ENCODE assay signal across 8 cellular contexts in genomic region chr18:48950536-48951447, GRCh38. TPM values are rescaled to one million over a fixed set of nuclear protein-coding genes. Genes with fewer than 3 reads are reported as not detected.
DNase-seq lines count a peak whose midpoint lies in the region; ATAC-seq and TF ChIP-seq lines count a peak whose summit lies in the region.

TSS of gene SMAD7 (minus strand) at chr18:48950965. CDS start at chr18:48950424, 541 bp downstream.

- no peak for TF ChIP-seq RAD21 in SK-N-SH (IDR thresholded peaks at IDR 0.05; ENCODE audit: low read length)

- H3K27ac ChIP-seq in SK-N-SH (ENCODE audit: low read depth in 2 of 2, low read length in 1 of 2) = peak within 1 kb of the TSS; percentile 84 to 96

- peaks cover 14 to 20% of the 10 kb centered on the region in 2 experiments for H3K4me1 ChIP-seq in SK-N-SH (ENCODE audit: control insufficient read depth in 1 of 2, insufficient read depth in 2 of 2, low read depth in 1 of 2, low read length in 1 of 2)

- H3K36me3 Mint-ChIP-seq in endothelial cell (ENCODE audit: low read depth, unreplicated experiment) = peaks cover 10% of the 10 kb centered on the region
- H3K36me3 Mint-ChIP-seq in naive B cell = no peaks in the 10 kb centered on the region

- TF ChIP-seq EP300 in SK-N-SH (IDR thresholded peaks at IDR 0.05; ENCODE audit: borderline replicate concordance in 1 of 2, low read depth in 1 of 2, low read length in 1 of 2) = no peak

- H3K4me3 ChIP-seq in SK-N-SH (ENCODE audit: low read depth in 2 of 2, low read length in 1 of 2) = peak within 1 kb of the TSS; percentile 92 to 98

- peaks cover 78% of the 10 kb centered on the region for H3K79me2 ChIP-seq in SK-N-SH (ENCODE audit: insufficient read depth)

- peak within 1 kb of the TSS; percentile 91 for H3K9ac ChIP-seq in SK-N-SH

- no peak for TF ChIP-seq CTCF in SK-N-SH (IDR thresholded peaks at IDR 0.05)
- no peak for TF ChIP-seq CTCF in endothelial cell (IDR thresholded peaks at IDR 0.05; ENCODE audit: unreplicated experiment)

- H3K27me3 Mint-ChIP-seq in endothelial cell (ENCODE audit: unreplicated experiment) (peaks cover 4% of the 10 kb centered on the region), naive B cell (no peaks in the 10 kb centered on the region)

- no peaks in the 10 kb centered on the region for H3K9me3 ChIP-seq in SK-N-SH

- H3K4me1 Mint-ChIP-seq in endothelial cell (ENCODE audit: unreplicated experiment) (peaks cover 35% of the 10 kb centered on the region), naive B cell (peaks cover 32 to 39% (median 39%) of the 10 kb centered on the region in 3 donors)

- H3K27ac Mint-ChIP-seq in endothelial cell (ENCODE audit: unreplicated experiment) = peak within 1 kb of the TSS; percentile 78
- H3K27ac Mint-ChIP-seq in naive B cell = peak within 1 kb of the TSS; percentile 88 to 100 (median 91)

- no peaks in the 10 kb centered on the region for H3K9me2 ChIP-seq in SK-N-SH

- POLR2A ChIA-PET in SK-N-SH (lab: Yijun Ruan, JAX) = interaction anchor here (1.7 to 1.9 kb wide), 2 partner anchors 25 to 174 kb away, joined by 5 to 7 read pairs; no protein-coding TSS in a partner anchor

- peak within 1 kb of the TSS; percentile 91 for H3K4me2 ChIP-seq in SK-N-SH

- DNase-seq in SK-N-SH = peak; percentile 52
- DNase-seq in RPMI8226 = peak; percentile 57
- DNase-seq in endothelial cell (ENCODE audit: low spot score) = no peak
- no peak for DNase-seq in naive B cell
- DNase-seq in NCI-H187 treated with DMSO at 0.1 percent for 48 hours (lab: John Stamatoyannopoulos, UW) = no peak
- no peak for DNase-seq in SHP77 treated with DMSO at 0.1 percent for 48 hours (lab: John Stamatoyannopoulos, UW)
- DNase-seq in hepatic stellate cell (ENCODE audit: low spot score) = no peak

- H3K4me3 Mint-ChIP-seq in endothelial cell (ENCODE audit: unreplicated experiment) = peak within 1 kb of the TSS; percentile 99
- peak within 1 kb of the TSS; percentile 89 to 97 (median 95) for H3K4me3 Mint-ChIP-seq in naive B cell

- no peak within 1 kb of the TSS for H2AFZ ChIP-seq in SK-N-SH (ENCODE audit: low read depth)

- peaks cover 15 to 41% of the 10 kb centered on the region in 2 experiments for H3K36me3 ChIP-seq in SK-N-SH (replicated peaks in 1 of 2; ENCODE audit: control insufficient read depth in 1 of 2, insufficient read depth in 2 of 2, low read length in 1 of 2)

- ATAC-seq in SK-N-SH treated with all-trans-retinoic acid at 6 μM for 48 hours (no peak), naive B cell (ENCODE audit: low read depth in 2 of 2) (no peak)

- H3K9me3 Mint-ChIP-seq in endothelial cell (ENCODE audit: unreplicated experiment) (no peaks in the 10 kb centered on the region), naive B cell (no peaks in the 10 kb centered on the region)

- CTCF ChIA-PET in SK-N-SH (lab: Yijun Ruan, JAX) = interaction anchor here (0.6 to 2.6 kb wide), 15 partner anchors 11 to 475 kb away, joined by 3 to 11 read pairs (median 4); no protein-coding TSS in a partner anchor

- 1% methylated on average over 30 of the region's 71 CpGs for WGBS in SK-N-SH (ENCODE audit: low lambda C conversion rate)

- peaks cover 67% of the 10 kb centered on the region for H3F3A ChIP-seq in SK-N-SH (replicated peaks; ENCODE audit: insufficient read depth)

- no peaks in the 10 kb centered on the region for H3K27me3 ChIP-seq in SK-N-SH (ENCODE audit: insufficient read depth)

- H4K20me1 ChIP-seq in SK-N-SH (ENCODE audit: insufficient read depth) = peaks cover 53% of the 10 kb centered on the region

TF ChIP-seq in SK-N-SH, 30 proteins besides CTCF, POLR2A, EP300 and RAD21:
- TF ChIP-seq, protein P1, sequence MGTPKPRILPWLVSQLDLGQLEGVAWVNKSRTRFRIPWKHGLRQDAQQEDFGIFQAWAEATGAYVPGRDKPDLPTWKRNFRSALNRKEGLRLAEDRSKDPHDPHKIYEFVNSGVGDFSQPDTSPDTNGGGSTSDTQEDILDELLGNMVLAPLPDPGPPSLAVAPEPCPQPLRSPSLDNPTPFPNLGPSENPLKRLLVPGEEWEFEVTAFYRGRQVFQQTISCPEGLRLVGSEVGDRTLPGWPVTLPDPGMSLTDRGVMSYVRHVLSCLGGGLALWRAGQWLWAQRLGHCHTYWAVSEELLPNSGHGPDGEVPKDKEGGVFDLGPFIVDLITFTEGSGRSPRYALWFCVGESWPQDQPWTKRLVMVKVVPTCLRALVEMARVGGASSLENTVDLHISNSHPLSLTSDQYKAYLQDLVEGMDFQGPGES (IDR thresholded peaks at IDR 0.05; ENCODE audit: low read depth, low read length) = no peak
- TF ChIP-seq NFIC (IDR thresholded peaks at IDR 0.05; ENCODE audit: borderline replicate concordance) (0 out of 2 replicates have a peak, but pooled peaks have one; percentile 2), POLR2AphosphoS5 (IDR thresholded peaks at IDR 0.05; ENCODE audit: low read depth, low read length) (0 out of 2 replicates have a peak, but pooled peaks have one; percentile 1), SIN3A (IDR thresholded peaks at IDR 0.05; ENCODE audit: borderline replicate concordance, low read depth, low read length) (0 out of 2 replicates have a peak, but pooled peaks have one; percentile 39)

TF ChIP-seq in SK-N-SH treated with all-trans-retinoic acid at 6 μM for 48 hours, 23 proteins besides CTCF, POLR2A, EP300 and RAD21 (continues in another document):
- TF ChIP-seq PPARA (CRISPR knock-in tag; IDR thresholded peaks at IDR 0.05; ENCODE audit: borderline replicate concordance) = no peak
- TF ChIP-seq ZNF565 (CRISPR knock-in tag; conservative IDR thresholded peaks at IDR 0.05; ENCODE audit: low read depth) = no peak
- no peak for TF ChIP-seq ISL1 (CRISPR knock-in tag; IDR thresholded peaks at IDR 0.05)
- TF ChIP-seq ZNF70 (CRISPR knock-in tag; IDR thresholded peaks at IDR 0.05) = no peak
- TF ChIP-seq OSR1 (CRISPR knock-in tag; IDR thresholded peaks at IDR 0.05) = no peak
- TF ChIP-seq CSRNP3 (CRISPR knock-in tag; IDR thresholded peaks at IDR 0.05) = no peak
- no peak for TF ChIP-seq SNAI2 (CRISPR knock-in tag; IDR thresholded peaks at IDR 0.05)
- no peak for TF ChIP-seq ZFP30 (CRISPR knock-in tag; IDR thresholded peaks at IDR 0.05)
- TF ChIP-seq ESRRG (CRISPR knock-in tag; IDR thresholded peaks at IDR 0.05) = no peak
- no peak for TF ChIP-seq POU6F1 (CRISPR knock-in tag; IDR thresholded peaks at IDR 0.05; ENCODE audit: borderline replicate concordance, low read depth)
- TF ChIP-seq ZFP3 (CRISPR knock-in tag; IDR thresholded peaks at IDR 0.05) = no peak
- TF ChIP-seq BACH2 (CRISPR knock-in tag; IDR thresholded peaks at IDR 0.05; ENCODE audit: borderline replicate concordance) = no peak
- TF ChIP-seq, protein P2, sequence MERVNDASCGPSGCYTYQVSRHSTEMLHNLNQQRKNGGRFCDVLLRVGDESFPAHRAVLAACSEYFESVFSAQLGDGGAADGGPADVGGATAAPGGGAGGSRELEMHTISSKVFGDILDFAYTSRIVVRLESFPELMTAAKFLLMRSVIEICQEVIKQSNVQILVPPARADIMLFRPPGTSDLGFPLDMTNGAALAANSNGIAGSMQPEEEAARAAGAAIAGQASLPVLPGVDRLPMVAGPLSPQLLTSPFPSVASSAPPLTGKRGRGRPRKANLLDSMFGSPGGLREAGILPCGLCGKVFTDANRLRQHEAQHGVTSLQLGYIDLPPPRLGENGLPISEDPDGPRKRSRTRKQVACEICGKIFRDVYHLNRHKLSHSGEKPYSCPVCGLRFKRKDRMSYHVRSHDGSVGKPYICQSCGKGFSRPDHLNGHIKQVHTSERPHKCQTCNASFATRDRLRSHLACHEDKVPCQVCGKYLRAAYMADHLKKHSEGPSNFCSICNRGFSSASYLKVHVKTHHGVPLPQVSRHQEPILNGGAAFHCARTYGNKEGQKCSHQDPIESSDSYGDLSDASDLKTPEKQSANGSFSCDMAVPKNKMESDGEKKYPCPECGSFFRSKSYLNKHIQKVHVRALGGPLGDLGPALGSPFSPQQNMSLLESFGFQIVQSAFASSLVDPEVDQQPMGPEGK (CRISPR knock-in tag; IDR thresholded peaks at IDR 0.05; ENCODE audit: borderline replicate concordance) = no peak
- no peak for TF ChIP-seq TOX (CRISPR knock-in tag; IDR thresholded peaks at IDR 0.05; ENCODE audit: borderline replicate concordance)

RNA-seq across cellular contexts. Expression of gene SMAD7, which starts in this region (rescaled TPM):
- polyA plus RNA-seq in SK-N-SH (2012; rRNA removed) (19.1 and 20.0 TPM in 2 replicates), naive B cell (ENCODE audit: low read depth in 6 of 6) (1 to 10 TPM in 5 of 6 donors, under 1 TPM in 1; 0.47 to 3.7 (median 1.6) TPM)
- 11.3 and 14.5 TPM in 2 replicates for polyA plus RNA-seq in SK-N-SH (2012; cell fraction: cytosol; rRNA removed)
- 15.2 and 26.8 TPM in 2 replicates for polyA plus RNA-seq in SK-N-SH (2012; cell fraction: nucleus; rRNA removed)
- total RNA-seq in endothelial cell (ENCODE audit: unreplicated experiment) = 30.1 TPM

Comparison
In these comparisons a context has a peak if more than half of its experiments do, and no peak if none do; other contexts are left out.
1. DNase-seq: peak in SK-N-SH (single experiment) and RPMI8226 (single experiment); none in endothelial cell (single experiment), naive B cell (single experiment), NCI-H187 treated with DMSO at 0.1 percent for 48 hours (single experiment), SHP77 treated with DMSO at 0.1 percent for 48 hours (single experiment) and hepatic stellate cell (single experiment).